In the genomic region with DNA sequence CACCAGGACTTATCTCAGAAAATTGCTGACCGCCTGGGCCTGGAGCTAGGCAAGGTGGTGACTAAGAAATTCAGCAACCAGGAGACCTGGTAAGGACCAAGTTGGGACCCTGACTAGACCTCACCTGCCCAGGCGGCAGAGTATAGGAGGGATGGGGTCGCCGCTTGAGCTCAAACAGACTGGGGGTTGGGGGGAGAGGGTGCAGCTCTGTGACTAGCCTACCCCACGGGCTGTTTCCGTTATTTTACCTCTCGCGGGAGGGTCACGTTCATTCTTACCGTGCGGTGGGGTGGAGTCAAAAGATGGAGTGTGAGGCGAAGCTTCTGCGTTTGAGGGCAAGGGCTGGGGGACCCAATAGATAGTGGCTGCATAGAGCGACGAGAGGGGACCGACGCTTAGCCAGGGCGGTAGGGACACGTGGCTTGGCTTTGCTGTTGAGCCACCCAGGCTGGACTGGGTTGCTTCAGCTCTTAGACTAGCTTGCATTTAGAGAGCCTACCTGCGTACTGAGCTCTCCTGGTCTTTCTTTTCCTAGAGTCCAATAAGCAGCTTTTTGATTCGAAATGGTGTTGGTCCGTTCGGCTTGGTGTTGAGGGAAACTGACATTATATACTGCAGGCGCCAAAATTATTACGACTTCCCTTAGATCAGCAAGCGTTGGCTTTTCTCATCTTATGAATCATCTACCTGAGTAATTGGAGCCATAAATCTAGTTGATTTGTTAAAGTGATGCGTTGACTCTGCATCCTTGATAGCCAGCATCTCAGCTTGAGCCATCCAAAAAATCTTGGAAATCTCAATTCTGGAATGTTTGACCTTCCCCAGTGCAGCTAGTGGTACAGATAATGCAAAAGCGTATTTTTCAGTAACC, we compare ENCODE assay signal across 8 cellular contexts. TPM values are rescaled to one million over a fixed set of nuclear protein-coding genes. Genes with fewer than 3 reads are reported as not detected.
A peak's percentile ranks its signal among the peaks of the same experiment; 100 is the strongest.
DNase-seq lines count a peak whose midpoint lies in the region; ATAC-seq, FAIRE-seq and TF ChIP-seq lines count a peak whose summit lies in the region.

No MANE protein-coding gene starts in this region.

- H3K4me1 ChIP-seq in ES-I3 (ENCODE audit: insufficient read depth, low read length) (peaks cover 19% of the 10 kb centered on the region), GM12878 (ENCODE audit: control insufficient read depth, insufficient read depth, low read length) (no peaks in the 10 kb centered on the region), smooth muscle cell (ENCODE audit: low read depth) (peaks cover 15% of the 10 kb centered on the region)

- H3K9me3 ChIP-seq in ES-I3 (ENCODE audit: control insufficient read depth, insufficient read depth, low read length) (no peaks in the 10 kb centered on the region), KOPT-K1 (ENCODE audit: insufficient read depth, low read length, poor library complexity, severe bottlenecking) (no peaks in the 10 kb centered on the region), GM12878 (replicated peaks; ENCODE audit: control insufficient read depth, insufficient read depth, low read length) (no peaks in the 10 kb centered on the region), smooth muscle cell (replicated peaks; ENCODE audit: low read depth) (no peaks in the 10 kb centered on the region)

- CTCF ChIA-PET in GM12878 (lab: Yijun Ruan, JAX), result interaction anchor here (0.9 to 6.1 kb wide), 7 partner anchors 14 to 150 kb away, joined by 3 to 50 read pairs (median 3); partner anchors contain the start of genes NCBP2L and TSC22D3

- H3K27me3 ChIP-seq in GM12878 (replicated peaks in 1 of 2; ENCODE audit: control insufficient read depth in 2 of 2, insufficient read depth in 2 of 2, low read length in 1 of 2) (no peaks in the 10 kb centered on the region), smooth muscle cell (ENCODE audit: low read depth) (no peaks in the 10 kb centered on the region)

- H3K9ac ChIP-seq in ES-I3 (ENCODE audit: low read depth, low read length) (peak overlapping the region; percentile 86), GM12878 (ENCODE audit: control insufficient read depth, insufficient read depth, low read length) (peak overlapping the region; percentile 68), smooth muscle cell (ENCODE audit: low read depth) (peak overlapping the region; percentile 73)

- peak overlapping the region; percentile 85 for H3K27ac ChIP-seq in KOPT-K1 (ENCODE audit: low read depth, low read length, poor library complexity, severe bottlenecking)
- H3K27ac ChIP-seq in GM12878 (ENCODE audit: control insufficient read depth, insufficient read depth), result peak overlapping the region; percentile 73
- peak overlapping the region; percentile 50 for H3K27ac ChIP-seq in smooth muscle cell (ENCODE audit: low read depth)

- POLR2A ChIA-PET in GM12878 (lab: Charles Lee), result interaction anchor here (0.7 to 0.9 kb wide), 4 partner anchors 10 to 35 kb away, joined by 3 to 7 read pairs (median 4); no protein-coding TSS in a partner anchor

- H3F3A ChIP-seq in smooth muscle cell (ENCODE audit: low read depth), result peaks cover 3% of the 10 kb centered on the region

- peak; percentile 69 for TF ChIP-seq POLR2A in GM12878 (IDR thresholded peaks at IDR 0.05; ENCODE audit: low read depth, low read length)

- in situ Hi-C loops in GM12878 (cut with MboI), result no loop called here

- TF ChIP-seq CTCF in GM12878 (IDR thresholded peaks at IDR 0.05 in 2 of 3, conservative IDR thresholded peaks at IDR 0.05 in 1 of 3; ENCODE audit: control insufficient read depth in 2 of 3, extremely low read depth in 1 of 3, insufficient read depth in 1 of 3, low read depth in 3 of 3, low read length in 3 of 3), result no peak
- TF ChIP-seq CTCF in smooth muscle cell (IDR thresholded peaks at IDR 0.05; ENCODE audit: borderline replicate concordance, insufficient read depth, poor library complexity, severe bottlenecking), result no peak

- TSS peak; percentile 84 for BruUV-seq in GM12878 (replicated peaks; lab: Mats Ljungman, UMichigan)

- SMC1A ChIA-PET in GM12878 (lab: Charles Lee; ENCODE audit: uncharacterized antibody, unreplicated experiment), result interaction anchor here (0.9 to 5.2 kb wide), 10 partner anchors 11 to 148 kb away, joined by 3 to 22 read pairs (median 4); partner anchors contain the start of gene NCBP2L

- H4K20me1 ChIP-seq in GM12878 (ENCODE audit: control insufficient read depth, insufficient read depth), result no peaks in the 10 kb centered on the region
- H4K20me1 ChIP-seq in smooth muscle cell (ENCODE audit: low read depth), result peaks cover 46% of the 10 kb centered on the region

- intact Hi-C loops in GM12878 (cut with micrococcal nuclease; ENCODE audit: unreplicated experiment), result no loop called here

- H3K36me3 ChIP-seq in ES-I3 (ENCODE audit: insufficient read depth, low read length), result no peaks in the 10 kb centered on the region
- H3K36me3 ChIP-seq in KOPT-K1 (ENCODE audit: insufficient read depth, low read length), result no peaks in the 10 kb centered on the region
- no peaks in the 10 kb centered on the region for H3K36me3 ChIP-seq in GM12878 (ENCODE audit: control insufficient read depth in 2 of 2, insufficient read depth in 2 of 2, low read length in 1 of 2)
- H3K36me3 ChIP-seq in smooth muscle cell (ENCODE audit: low read depth), result no peaks in the 10 kb centered on the region

- RAD21 ChIA-PET in GM12878 (lab: Charles Lee; ENCODE audit: unreplicated experiment), result interaction anchor here (0.7 to 2.3 kb wide), 10 partner anchors 32 to 149 kb away, joined by 3 to 12 read pairs (median 3); partner anchors contain the start of genes NCBP2L and TSC22D3

- H3K4me3 ChIP-seq in GM12878 (peak overlapping the region; percentile 74), smooth muscle cell (peak overlapping the region; percentile 80)

- DNase-seq in T follicular helper cell (ENCODE audit: low read depth), result peak; percentile 41
- DNase-seq in GM12878 (ENCODE audit: low read depth, low spot score), result no peak
- peak; percentile 9 for DNase-seq in iPS-NIHi11 (ENCODE audit: low spot score)
- no peak for DNase-seq in smooth muscle cell (lab: John Stamatoyannopoulos, UW; ENCODE audit: unreplicated experiment)
- no peak for DNase-seq in OCI-M2 (lab: John Stamatoyannopoulos, UW; ENCODE audit: unreplicated experiment)

- H2AFZ ChIP-seq in GM12878 (ENCODE audit: control insufficient read depth, low read depth, low read length) (peak overlapping the region; percentile 20), smooth muscle cell (ENCODE audit: low read depth) (peak overlapping the region; percentile 71)

- H3K79me2 ChIP-seq in GM12878 (ENCODE audit: control insufficient read depth, insufficient read depth, low read length) (peaks cover 30% of the 10 kb centered on the region), smooth muscle cell (ENCODE audit: low read depth) (peaks cover 46% of the 10 kb centered on the region)

- 21% methylated on average over 27 of the region's 28 CpGs for WGBS in GM12878 (ENCODE audit: insufficient coverage, insufficient replicate concordance, low lambda C conversion rate, missing lambda C conversion rate)
- WGBS in smooth muscle cell (ENCODE audit: low lambda C conversion rate), result under 1% methylated on average over 28 of the region's 28 CpGs

- TF ChIP-seq EP300 in GM12878 (IDR thresholded peaks at IDR 0.05; ENCODE audit: borderline replicate concordance in 1 of 2, control insufficient read depth in 1 of 2, low read depth in 2 of 2, low read length in 2 of 2), result no peak

- ATAC-seq in GM21576 (IDR thresholded peaks at IDR 0.05; ENCODE audit: unreplicated experiment), result peak; percentile 31
- peak; percentile 76 for ATAC-seq in GM12878

- TF ChIP-seq RAD21 in GM12878 (IDR thresholded peaks at IDR 0.05; ENCODE audit: insufficient read depth, low read depth, low read length), result no peak

- FAIRE-seq in GM12878 (lab: Jason Lieb, UNC), result no peak

- H3K4me2 ChIP-seq in GM12878 (ENCODE audit: control insufficient read depth, insufficient read depth), result peak overlapping the region; percentile 5
- H3K4me2 ChIP-seq in smooth muscle cell, result peak overlapping the region; percentile 84

TF ChIP-seq in GM12878, 131 proteins besides CTCF, POLR2A, EP300 and RAD21 (continues in another document):
- TF ChIP-seq TCF3 (IDR thresholded peaks at IDR 0.05; ENCODE audit: borderline replicate concordance, insufficient read depth, low read depth, low read length), result no peak
- no peak for TF ChIP-seq MEF2A (IDR thresholded peaks at IDR 0.05; ENCODE audit: insufficient read depth, low read depth, low read length)

RNA-seq across cellular contexts. Expression of gene PRPS1, which starts 0.6 kb away (rescaled TPM):
- 11.5 and 12.7 TPM in 2 replicates for total RNA-seq in GM12878 (2013; cell fraction: nucleolus; rRNA removed)
- total RNA-seq in GM12878 (2014; rRNA removed) (26.5 and 28.1 TPM in 2 replicates), GM12878 (2014; rRNA removed; fragmentation: Illumina TruSeq; extraction: Trizol) (44.6 and 44.8 TPM in 2 replicates), GM12878 (2021) (57.3 and 65.8 TPM in 2 replicates), smooth muscle cell (60.5 and 74.5 TPM in 2 replicates)
- polyA plus RNA-seq in GM12878 (2011; ENCODE audit: low read depth), result 40.2 TPM
- polyA plus RNA-seq in GM12878 (2011; rRNA removed) (86.5 and 105 TPM in 2 replicates), GM12878 (2014; fragmentation: Illumina TruSeq; extraction: Trizol) (71.2 and 77.5 TPM in 2 replicates), GM12878 (2014; fragmentation: Nextera tagmentation; extraction: Ambion mirVana) (10 to 100 TPM; 31.2 to 31.5 TPM), GM12878 (2014; rRNA removed) (54.5 and 64.8 TPM in 2 replicates), GM12878 (2016; fragmentation: Nextera tagmentation; extraction: Ambion mirVana) (10 to 100 TPM; 76.1 to 77.0 TPM), smooth muscle cell (40.3 and 51.7 TPM in 2 replicates)
- 54.5 and 55.8 TPM in 2 replicates for polyA plus RNA-seq in GM12878 (2011; cell fraction: cytosol; rRNA removed)
- polyA plus RNA-seq in GM12878 (2011; cell fraction: nucleus; rRNA removed), result 22.0 and 28.3 TPM in 2 replicates
- 35.3 and 36.1 TPM in 2 replicates for polyA plus RNA-seq in GM12878 (2012)
- polyA minus RNA-seq in GM12878 (2011; rRNA and poly(A)+ RNA removed), result 49.0 and 87.7 TPM in 2 replicates
- 17.2 and 22.5 TPM in 2 replicates for polyA minus RNA-seq in GM12878 (2011; cell fraction: cytosol; rRNA and poly(A)+ RNA removed)
- 6.4 and 10.3 TPM in 2 replicates for polyA minus RNA-seq in GM12878 (2011; cell fraction: nucleus; rRNA and poly(A)+ RNA removed)

Comparison
In these comparisons a context has a peak if more than half of its experiments do, and no peak if none do; other contexts are left out.
1. DNase-seq: peak in T follicular helper cell (single experiment) and iPS-NIHi11 (single experiment); none in GM12878 (single experiment), smooth muscle cell (single experiment) and OCI-M2 (single experiment).
2. Peak in every context shown above with its lines, with median percentiles within 50 percentile points of each other: H3K9ac ChIP-seq and H3K27ac ChIP-seq.